ENCODE assay signal across 13 cellular contexts in genomic region chr13:44272692-44273091, GRCh38.
A peak's percentile ranks its signal among the peaks of the same experiment; 100 is the strongest.
DNase-seq lines count a peak whose midpoint lies in the region; ATAC-seq and TF ChIP-seq lines count a peak whose summit lies in the region.
"Had no signal": no experiment of that assay in that cellular context is flagged by ENCODE, and none has a peak within 500 bp of the region (broad histone marks: within the 10 kb centered on the region; RNA-seq: fewer than 3 reads in every experiment).

No MANE protein-coding gene starts in this region.

- H3K36me3 ChIP-seq in HEK293 (ENCODE audit: control insufficient read depth in 2 of 2, insufficient read depth in 1 of 2, low read length in 2 of 2) = no peaks in the 10 kb centered on the region

- CTCF ChIA-PET in HEK293 (lab: Yijun Ruan, JAX) = no interaction called here

- DNase-seq in AG09309 (ENCODE audit: low read depth) (peak; percentile 61), choroid plexus epithelial cell (ENCODE audit: low read depth) (peak; percentile 77), omental fat pad (ENCODE audit: low spot score) (no peak), GM19238 (ENCODE audit: insufficient read length, low spot score) (no peak), cerebellum (ENCODE audit: low spot score) (no peak), posterior cingulate gyrus (no peak)
- DNase-seq: NCI-H1436; NCI-H510A; stimulated activated CD4-positive, alpha-beta T cell treated with anti-CD3 and anti-CD28 coated beads, Interleukin-12 subunit alpha, Interleukin-12 subunit beta, amount 100 ng/mL, for 4 hours; testis had no signal

- H3K4me3 ChIP-seq in AG09309 (ENCODE audit: control insufficient read depth, low read depth, low read length) (no peak overlapping the region), HEK293 (ENCODE audit: low read depth, low read length) (no peak overlapping the region), choroid plexus epithelial cell (ENCODE audit: low read depth, low read length) (no peak overlapping the region)
- H3K4me3 ChIP-seq: body of pancreas, testis had no signal

- TF ChIP-seq CTCF in AG09309 (IDR thresholded peaks at IDR 0.05; ENCODE audit: control insufficient read depth, insufficient read depth, low read depth, low read length, missing control alignments) (no peak), HEK293 (tag by site-specific recombination; IDR thresholded peaks at IDR 0.05) (no peak), choroid plexus epithelial cell (conservative IDR thresholded peaks at IDR 0.05; ENCODE audit: low read depth, low read length) (no peak), omental fat pad (IDR thresholded peaks at IDR 0.05) (no peak)

- POLR2A ChIA-PET in HEK293 (lab: Yijun Ruan, JAX) = interaction anchor here (0.7 kb wide), 1 partner anchor 117 kb away, joined by 3 read pairs; no protein-coding TSS in a partner anchor

- no peaks in the 10 kb centered on the region for H3K4me1 ChIP-seq in HEK293 (ENCODE audit: control insufficient read depth, insufficient read depth, low read length)

- ATAC-seq in omental fat pad (ENCODE audit: low FRiP score) (peak; percentile 35), HG03571 (IDR thresholded peaks at IDR 0.05; ENCODE audit: unreplicated experiment) (no peak)
- ATAC-seq: body of pancreas had no signal

- no peak overlapping the region for H3K27ac ChIP-seq in HEK293 (ENCODE audit: extremely low read depth, low read depth, low read length)
- H3K27ac ChIP-seq: body of pancreas, testis had no signal

- intact Hi-C loops in posterior cingulate gyrus (cut with DNase I) = no loop called here

- no peaks in the 10 kb centered on the region for H3K9me3 ChIP-seq in HEK293 (ENCODE audit: control insufficient read depth, insufficient read depth, low read depth, low read length)
- H3K9me3 ChIP-seq: body of pancreas, testis had no signal

TF ChIP-seq in HEK293, 187 proteins besides CTCF, POLR2A, EP300 and RAD21:
- TF ChIP-seq, protein P1, sequence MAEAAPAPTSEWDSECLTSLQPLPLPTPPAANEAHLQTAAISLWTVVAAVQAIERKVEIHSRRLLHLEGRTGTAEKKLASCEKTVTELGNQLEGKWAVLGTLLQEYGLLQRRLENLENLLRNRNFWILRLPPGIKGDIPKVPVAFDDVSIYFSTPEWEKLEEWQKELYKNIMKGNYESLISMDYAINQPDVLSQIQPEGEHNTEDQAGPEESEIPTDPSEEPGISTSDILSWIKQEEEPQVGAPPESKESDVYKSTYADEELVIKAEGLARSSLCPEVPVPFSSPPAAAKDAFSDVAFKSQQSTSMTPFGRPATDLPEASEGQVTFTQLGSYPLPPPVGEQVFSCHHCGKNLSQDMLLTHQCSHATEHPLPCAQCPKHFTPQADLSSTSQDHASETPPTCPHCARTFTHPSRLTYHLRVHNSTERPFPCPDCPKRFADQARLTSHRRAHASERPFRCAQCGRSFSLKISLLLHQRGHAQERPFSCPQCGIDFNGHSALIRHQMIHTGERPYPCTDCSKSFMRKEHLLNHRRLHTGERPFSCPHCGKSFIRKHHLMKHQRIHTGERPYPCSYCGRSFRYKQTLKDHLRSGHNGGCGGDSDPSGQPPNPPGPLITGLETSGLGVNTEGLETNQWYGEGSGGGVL (tag by site-specific recombination; IDR thresholded peaks at IDR 0.05) = no peak
- TF ChIP-seq ZIC2 (tag by site-specific recombination; IDR thresholded peaks at IDR 0.05) = peak; percentile 74

Comparison
In these comparisons a context has a peak if more than half of its experiments do, and no peak if none do; other contexts are left out.
1. DNase-seq: peak in AG09309 (single experiment) and choroid plexus epithelial cell (single experiment); none in omental fat pad (single experiment), GM19238 (single experiment), cerebellum (single experiment) and posterior cingulate gyrus (0 of 10).